Comparison of ENCODE assay signal across 8 cellular contexts in genomic region chr17:26885244-26885970, GRCh38.
A peak's percentile ranks its signal among the peaks of the same experiment; 100 is the strongest.
DNase-seq lines count a peak whose midpoint lies in the region; ATAC-seq and TF ChIP-seq lines count a peak whose summit lies in the region.
"Not testable (repeated sequence)": the region's sequence is repeated elsewhere in the genome, so short reads cannot be mapped to it uniquely, and the experiment has no call there.

No MANE protein-coding gene starts in this region.

- TSS peak; percentile 95 for BruUV-seq in Panc1 (replicated peaks; lab: Mats Ljungman, UMichigan)

- not testable (repeated sequence) for H3K4me3 ChIP-seq in CD8-positive, alpha-beta memory T cell (ENCODE audit: low read length); Panc1 (ENCODE audit: low read depth in 2 of 2, low read length in 2 of 2); right lobe of liver

- POLR2A ChIA-PET in CD8-positive, alpha-beta memory T cell (lab: Charles Lee); Panc1 (lab: Charles Lee): not testable (repeated sequence)

- DNase-seq in CD8-positive, alpha-beta memory T cell, result peak in 3 of 5 donors; percentile 0 to 64 (median 63)
- not testable (repeated sequence) for DNase-seq in Panc1 (ENCODE audit: low read depth, low spot score)
- peak; percentile 0 to 1 for DNase-seq in activated CD4-positive, alpha-beta T cell treated with anti-CD3 and anti-CD28 coated beads, Interleukin-2, amount 50 U/mL, for 48 hours
- peak; percentile 11 for DNase-seq in activated naive CD4-positive, alpha-beta T cell treated with anti-CD3 and anti-CD28 coated beads, Interleukin-2, amount 10 ng/mL, durations not matched to agents 7 days and 5 days
- DNase-seq in right lobe of liver, result peak in 1 of 3 donors; percentile 14
- peak; percentile 78 for DNase-seq in progenitor cell of endocrine pancreas (ENCODE audit: low spot score, unreplicated experiment)
- DNase-seq in stimulated activated naive B cell treated with anti-CD40 and anti-IgM and Interleukin-4, amounts not matched to agents 10 μg/mL and 1 μg/mL and 100 μg/mL, for 72 hours, result peak; percentile 75

- CTCF ChIA-PET in CD8-positive, alpha-beta memory T cell (lab: Charles Lee), result interaction anchor here (1.2 kb wide), 1 partner anchor 965 kb away, joined by 13 read pairs; no protein-coding TSS in a partner anchor
- CTCF ChIA-PET in Panc1 (lab: Charles Lee), result interaction anchor here (0.7 kb wide), 1 partner anchor 281 kb away, joined by 3 read pairs; no protein-coding TSS in a partner anchor
- CTCF ChIA-PET in activated naive CD4-positive, alpha-beta T cell treated with anti-CD3 and anti-CD28 coated beads, Interleukin-2, amount 10 ng/mL, durations not matched to agents 7 days and 5 days (lab: Charles Lee), result interaction anchor here (1.2 kb wide), 1 partner anchor 965 kb away, joined by 6 read pairs; no protein-coding TSS in a partner anchor

- not testable (repeated sequence) for H3K27me3 ChIP-seq in CD8-positive, alpha-beta memory T cell (ENCODE audit: insufficient read depth, low read length, poor library complexity, severe bottlenecking); Panc1 (ENCODE audit: control insufficient read depth, insufficient read depth, low read length); right lobe of liver

- not testable (repeated sequence) for H3K27ac ChIP-seq in CD8-positive, alpha-beta memory T cell (ENCODE audit: low read depth, low read length); Panc1 (ENCODE audit: low read length); right lobe of liver

- H3K27me3 Mint-ChIP-seq in CD8-positive, alpha-beta memory T cell; activated naive CD4-positive, alpha-beta T cell treated with anti-CD3 and anti-CD28 coated beads, Interleukin-2, amount 10 ng/mL, durations not matched to agents 7 days and 5 days; progenitor cell of endocrine pancreas; stimulated activated naive B cell treated with anti-CD40 and anti-IgM and Interleukin-4, amounts not matched to agents 10 μg/mL and 1 μg/mL and 100 μg/mL, for 72 hours: not testable (repeated sequence)

- TF ChIP-seq CTCF in Panc1 (IDR thresholded peaks at IDR 0.05); right lobe of liver (IDR thresholded peaks at IDR 0.05); progenitor cell of endocrine pancreas (IDR thresholded peaks at IDR 0.05; ENCODE audit: unreplicated experiment): not testable (repeated sequence)

- H3K4me1 Mint-ChIP-seq in CD8-positive, alpha-beta memory T cell; activated naive CD4-positive, alpha-beta T cell treated with anti-CD3 and anti-CD28 coated beads, Interleukin-2, amount 10 ng/mL, durations not matched to agents 7 days and 5 days; progenitor cell of endocrine pancreas (ENCODE audit: low read depth); stimulated activated naive B cell treated with anti-CD40 and anti-IgM and Interleukin-4, amounts not matched to agents 10 μg/mL and 1 μg/mL and 100 μg/mL, for 72 hours: not testable (repeated sequence)

- H3K9me3 ChIP-seq in CD8-positive, alpha-beta memory T cell (ENCODE audit: low read length); Panc1 (ENCODE audit: control insufficient read depth, insufficient read depth, low read depth, low read length); right lobe of liver: not testable (repeated sequence)

- H3K27ac Mint-ChIP-seq in CD8-positive, alpha-beta memory T cell; activated naive CD4-positive, alpha-beta T cell treated with anti-CD3 and anti-CD28 coated beads, Interleukin-2, amount 10 ng/mL, durations not matched to agents 7 days and 5 days; progenitor cell of endocrine pancreas; stimulated activated naive B cell treated with anti-CD40 and anti-IgM and Interleukin-4, amounts not matched to agents 10 μg/mL and 1 μg/mL and 100 μg/mL, for 72 hours: not testable (repeated sequence)

- not testable (repeated sequence) for H3K9me3 Mint-ChIP-seq in CD8-positive, alpha-beta memory T cell; activated naive CD4-positive, alpha-beta T cell treated with anti-CD3 and anti-CD28 coated beads, Interleukin-2, amount 10 ng/mL, durations not matched to agents 7 days and 5 days; progenitor cell of endocrine pancreas (ENCODE audit: low read depth); stimulated activated naive B cell treated with anti-CD40 and anti-IgM and Interleukin-4, amounts not matched to agents 10 μg/mL and 1 μg/mL and 100 μg/mL, for 72 hours

- TF ChIP-seq POLR2A in right lobe of liver (IDR thresholded peaks at IDR 0.05), result not testable (repeated sequence)

- WGBS in right lobe of liver (ENCODE audit: insufficient coverage, low coverage, low lambda C conversion rate, missing lambda C conversion rate), result 64% methylated on average over 8 of the region's 8 CpGs

- H3K36me3 Mint-ChIP-seq in CD8-positive, alpha-beta memory T cell; activated naive CD4-positive, alpha-beta T cell treated with anti-CD3 and anti-CD28 coated beads, Interleukin-2, amount 10 ng/mL, durations not matched to agents 7 days and 5 days; progenitor cell of endocrine pancreas (ENCODE audit: insufficient read depth); stimulated activated naive B cell treated with anti-CD40 and anti-IgM and Interleukin-4, amounts not matched to agents 10 μg/mL and 1 μg/mL and 100 μg/mL, for 72 hours: not testable (repeated sequence)

- peak; percentile 25 for ATAC-seq in Panc1
- peak; percentile 44 for ATAC-seq in esophagus mucosa
- ATAC-seq in right lobe of liver, result peak in 3 of 4 donors; percentile 13 to 30 (median 25)
- peak; percentile 30 to 34 for ATAC-seq in stimulated activated naive B cell treated with anti-CD40 and anti-IgM and Interleukin-4, amounts not matched to agents 10 μg/mL and 1 μg/mL and 100 μg/mL, for 72 hours (replicated peaks)

- not testable (repeated sequence) for H3K4me1 ChIP-seq in CD8-positive, alpha-beta memory T cell (ENCODE audit: insufficient read depth, low read length); Panc1 (ENCODE audit: control insufficient read depth, insufficient read depth, low read length); right lobe of liver

- H3K4me3 Mint-ChIP-seq in CD8-positive, alpha-beta memory T cell; activated naive CD4-positive, alpha-beta T cell treated with anti-CD3 and anti-CD28 coated beads, Interleukin-2, amount 10 ng/mL, durations not matched to agents 7 days and 5 days; progenitor cell of endocrine pancreas (ENCODE audit: low read depth); stimulated activated naive B cell treated with anti-CD40 and anti-IgM and Interleukin-4, amounts not matched to agents 10 μg/mL and 1 μg/mL and 100 μg/mL, for 72 hours: not testable (repeated sequence)

- intact Hi-C loops in Panc1 (cut with micrococcal nuclease; ENCODE audit: unreplicated experiment); right lobe of liver (cut with DNase I): not testable (repeated sequence)

- in situ Hi-C loops in Panc1 (cut with HindIII; ENCODE audit: low pct_unique_long_range_greater_than_20kb, low sequenced_read_pairs), result not testable (repeated sequence)

- H3K36me3 ChIP-seq in CD8-positive, alpha-beta memory T cell (ENCODE audit: insufficient read depth, low read length); Panc1 (ENCODE audit: control insufficient read depth, insufficient read depth, low read length); right lobe of liver: not testable (repeated sequence)
